ENCODE assay signal across 9 cellular contexts in genomic region chr1:58432813-58433668, GRCh38.
DNase-seq lines count a peak whose midpoint lies in the region; ATAC-seq and TF ChIP-seq lines count a peak whose summit lies in the region.
"Had no signal": no experiment of that assay in that cellular context is flagged by ENCODE, and none has a peak within 500 bp of the region (broad histone marks: within the 10 kb centered on the region; RNA-seq: fewer than 3 reads in every experiment).

No MANE protein-coding gene starts in this region.

- H3K27me3 ChIP-seq in ACC112 (ENCODE audit: insufficient read depth, low read length) (peaks cover 8% of the 10 kb centered on the region; the same call in 1 of the 2 replicates), WERI-Rb-1 (ENCODE audit: insufficient read depth, low read depth, severe bottlenecking) (no peaks in the 10 kb centered on the region)

- no peak overlapping the region for H3K4me3 ChIP-seq in ACC112 (ENCODE audit: low read depth, low read length)
- no peak overlapping the region for H3K4me3 ChIP-seq in WERI-Rb-1 (ENCODE audit: low read depth, low read length)

- no peak overlapping the region for H3K27ac Mint-ChIP-seq in effector memory CD8-positive, alpha-beta T cell

- DNase-seq in HCEC 1CT (peak; percentile 70), WERI-Rb-1 (peak; percentile 50), iPS DF 19.7 (ENCODE audit: low read depth, low spot score) (peak; percentile 40), GM19238 (ENCODE audit: insufficient read length, low spot score) (no peak)
- DNase-seq in effector memory CD8-positive, alpha-beta T cell: no peak
- DNase-seq in activated CD4-positive, alpha-beta T cell treated with anti-CD3 and anti-CD28 coated beads, Interleukin-2, amount 50 U/mL, for 1 hour: no peak
- DNase-seq: activated CD4-positive, alpha-beta T cell treated with anti-CD3 and anti-CD28 coated beads, Interleukin-2, amount 50 U/mL, for 4 hours had no signal

- H3K4me3 Mint-ChIP-seq in effector memory CD8-positive, alpha-beta T cell: no peak overlapping the region

- H3K9me3 ChIP-seq in WERI-Rb-1 (ENCODE audit: severe bottlenecking): no peaks in the 10 kb centered on the region

- H3K27ac ChIP-seq in ACC112 (ENCODE audit: low read depth, low read length) (peak overlapping the region; percentile 43; the same call in 1 of the 2 replicates), WERI-Rb-1 (no peak overlapping the region)

- H3K4me1 ChIP-seq in ACC112 (ENCODE audit: control insufficient read depth, insufficient read depth, low read length, unreplicated experiment): peaks cover 4% of the 10 kb centered on the region

- H3K36me3 ChIP-seq in ACC112 (ENCODE audit: insufficient read depth, low read length): no peaks in the 10 kb centered on the region
- H3K36me3 ChIP-seq in WERI-Rb-1: no peaks in the 10 kb centered on the region

- H3K36me3 Mint-ChIP-seq in effector memory CD8-positive, alpha-beta T cell (ENCODE audit: insufficient read depth): no peaks in the 10 kb centered on the region

- H3K9me3 Mint-ChIP-seq in effector memory CD8-positive, alpha-beta T cell: no peaks in the 10 kb centered on the region

- no peaks in the 10 kb centered on the region for H3K27me3 Mint-ChIP-seq in effector memory CD8-positive, alpha-beta T cell

- TF ChIP-seq CTCF in WERI-Rb-1 (IDR thresholded peaks at IDR 0.05; ENCODE audit: low read depth, low read length): peak; percentile 34

- no peaks in the 10 kb centered on the region for H3K79me2 ChIP-seq in ACC112 (ENCODE audit: control insufficient read depth, insufficient read depth, low read length, unreplicated experiment)

- H2AFZ ChIP-seq in ACC112 (ENCODE audit: low read length, unreplicated experiment): peak overlapping the region; percentile 67

- no peak for ATAC-seq in effector memory CD8-positive, alpha-beta T cell (replicated peaks)
- ATAC-seq in GM19328 (IDR thresholded peaks at IDR 0.05; ENCODE audit: unreplicated experiment): no peak

- no peaks in the 10 kb centered on the region for H3K4me1 Mint-ChIP-seq in effector memory CD8-positive, alpha-beta T cell (ENCODE audit: low read depth in 2 of 2)

Comparison
In these comparisons a context has a peak if more than half of its experiments do, and no peak if none do; other contexts are left out.
1. DNase-seq: peak in HCEC 1CT (single experiment), WERI-Rb-1 (single experiment) and iPS DF 19.7 (single experiment); none in effector memory CD8-positive, alpha-beta T cell (0 of 3), activated CD4-positive, alpha-beta T cell treated with anti-CD3 and anti-CD28 coated beads, Interleukin-2, amount 50 U/mL, for 1 hour (single experiment) and GM19238 (single experiment).